1 cellular context compared by ENCODE assay signal in the genomic region with DNA sequence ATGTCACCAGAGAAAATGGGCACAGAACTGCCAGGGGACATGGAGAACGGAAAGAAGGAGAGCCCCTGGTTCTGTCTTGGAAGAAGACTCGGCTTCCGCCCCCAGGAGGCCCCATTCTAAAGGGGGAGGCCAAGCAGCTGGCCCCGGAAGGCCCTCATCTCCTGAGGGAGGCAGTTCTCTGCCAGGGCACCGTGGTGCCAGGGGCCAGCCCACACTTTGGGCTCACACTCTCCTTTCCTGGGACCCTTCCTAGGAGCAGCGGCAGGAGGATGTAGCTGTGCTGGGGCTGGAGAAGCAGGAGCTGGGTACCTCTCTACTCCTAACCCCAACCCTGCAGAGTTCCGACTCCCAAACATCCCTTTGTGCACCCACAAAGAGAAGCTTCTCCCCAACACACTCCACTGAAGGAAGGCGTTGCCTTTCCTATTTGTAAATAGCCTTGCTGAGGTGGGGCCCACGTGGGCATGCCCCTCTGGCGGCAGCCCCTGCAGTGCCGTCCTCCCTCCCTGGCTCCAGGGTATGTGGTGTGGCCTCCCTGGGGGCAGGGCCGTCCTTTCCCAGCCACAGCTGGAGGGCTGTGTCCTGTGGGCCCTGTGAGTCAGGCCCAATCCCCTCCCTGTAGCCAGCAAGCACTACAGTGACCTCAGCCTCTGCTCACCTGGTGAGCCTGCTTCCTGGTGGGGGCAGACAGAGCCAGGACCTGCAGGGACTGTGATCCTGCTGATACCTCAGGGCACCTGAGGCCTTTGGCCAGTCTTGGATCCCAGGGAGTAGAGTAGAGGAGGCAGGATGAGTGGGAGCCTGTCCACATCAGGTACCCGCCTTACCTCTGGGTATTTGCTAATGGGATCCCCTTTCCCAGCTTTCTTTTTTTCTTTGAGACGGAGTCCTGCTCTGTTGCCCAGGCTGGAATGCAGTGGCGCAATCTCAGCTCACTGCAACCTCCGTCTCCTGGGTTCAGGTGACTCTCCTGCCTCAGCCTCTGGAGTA.
TF ChIP-seq lines count a peak whose summit lies in the region.

No MANE protein-coding gene starts in this region.

TF ChIP-seq in HepG2, 621 proteins besides CTCF, POLR2A, EP300 and RAD21 (continued from another document and continues in another):
- TF ChIP-seq ZNF609 (CRISPR knock-in tag; IDR thresholded peaks at IDR 0.05; ENCODE audit: borderline replicate concordance) (peak; percentile 42; the same call in 1 of the 2 replicates), HDAC2 (CRISPR knock-in tag; IDR thresholded peaks at IDR 0.05) (peak; percentile 84), KLF6 (CRISPR knock-in tag; IDR thresholded peaks at IDR 0.05) (no peak), RELA (CRISPR knock-in tag; IDR thresholded peaks at IDR 0.05) (peak; percentile 90), NPAS2 (CRISPR knock-in tag; IDR thresholded peaks at IDR 0.05; ENCODE audit: borderline replicate concordance) (no peak), ZNF703 (CRISPR knock-in tag; IDR thresholded peaks at IDR 0.05; ENCODE audit: borderline replicate concordance) (no peak), HOMEZ (CRISPR knock-in tag; IDR thresholded peaks at IDR 0.05; ENCODE audit: low read depth) (peak; percentile 70; the same call in 1 of the 2 replicates), ATF7 (IDR thresholded peaks at IDR 0.05) (no peak), ATF7 (CRISPR knock-in tag; IDR thresholded peaks at IDR 0.05) (peak; percentile 76), ARID5B (CRISPR knock-in tag; IDR thresholded peaks at IDR 0.05) (peak; percentile 72; the same call in 1 of the 2 replicates), ZNF619 (CRISPR knock-in tag; IDR thresholded peaks at IDR 0.05) (no peak), ZEB1 (IDR thresholded peaks at IDR 0.05; ENCODE audit: insufficient replicate concordance, low read depth) (peak; percentile 94), SETDB1 (CRISPR knock-in tag; IDR thresholded peaks at IDR 0.05; ENCODE audit: borderline replicate concordance) (no peak), BRD4 (CRISPR knock-in tag; IDR thresholded peaks at IDR 0.05) (0 out of 2 replicates have a peak, but pooled peaks have one; percentile 32), ZNF224 (CRISPR knock-in tag; IDR thresholded peaks at IDR 0.05) (no peak), ZNF101 (CRISPR knock-in tag; IDR thresholded peaks at IDR 0.05; ENCODE audit: borderline replicate concordance, low read depth) (no peak), KDM1A (CRISPR knock-in tag; IDR thresholded peaks at IDR 0.05) (no peak), HMG20B (CRISPR knock-in tag; conservative IDR thresholded peaks at IDR 0.05) (no peak), U2AF1 (optimal IDR thresholded peaks at IDR 0.05; ENCODE audit: low read depth, low read length) (no peak), NFYB (CRISPR knock-in tag; IDR thresholded peaks at IDR 0.05) (no peak), MAFG (CRISPR knock-in tag; IDR thresholded peaks at IDR 0.05) (no peak), ZNF788 (CRISPR knock-in tag; IDR thresholded peaks at IDR 0.05; ENCODE audit: borderline replicate concordance) (peak; percentile 81; the same call in 1 of the 2 replicates), ZNF790 (CRISPR knock-in tag; IDR thresholded peaks at IDR 0.05; ENCODE audit: borderline replicate concordance) (0 out of 2 replicates have a peak, but pooled peaks have one; percentile 79), HNRNPL (IDR thresholded peaks at IDR 0.05; ENCODE audit: low read depth, low read length) (peak; percentile 86), ZNF879 (CRISPR knock-in tag; IDR thresholded peaks at IDR 0.05) (no peak), ZNF770 (CRISPR knock-in tag; IDR thresholded peaks at IDR 0.05) (peak; percentile 89), SP2 (CRISPR knock-in tag; IDR thresholded peaks at IDR 0.05) (no peak), ZKSCAN1 (IDR thresholded peaks at IDR 0.05; ENCODE audit: low read length) (no peak), DRAP1 (CRISPR knock-in tag; IDR thresholded peaks at IDR 0.05) (peak; percentile 83), KAT7 (CRISPR knock-in tag; IDR thresholded peaks at IDR 0.05; ENCODE audit: borderline replicate concordance) (no peak), CEBPB (IDR thresholded peaks at IDR 0.05; ENCODE audit: borderline replicate concordance, low read depth, low read length) (peak; percentile 48; the same call in 1 of the 2 replicates), FOSL2 (CRISPR knock-in tag; IDR thresholded peaks at IDR 0.05) (peak; percentile 85), HOXA3 (CRISPR knock-in tag; IDR thresholded peaks at IDR 0.05) (no peak; the same call in 1 of the 2 replicates), MEF2D (CRISPR knock-in tag; IDR thresholded peaks at IDR 0.05) (no peak; the same call in 1 of the 2 replicates), E2F1 (CRISPR knock-in tag; IDR thresholded peaks at IDR 0.05) (no peak), ZSCAN31 (CRISPR knock-in tag; IDR thresholded peaks at IDR 0.05; ENCODE audit: low read depth) (peak; percentile 81; the same call in 1 of the 2 replicates), ZNF232 (CRISPR knock-in tag; IDR thresholded peaks at IDR 0.05; ENCODE audit: borderline replicate concordance) (peak; percentile 49; the same call in 1 of the 2 replicates), MED1 (CRISPR knock-in tag; IDR thresholded peaks at IDR 0.05) (peak; percentile 74), TGIF2 (CRISPR knock-in tag; IDR thresholded peaks at IDR 0.05) (peak; percentile 79; the same call in 1 of the 2 replicates)
- TF ChIP-seq, protein P1, sequence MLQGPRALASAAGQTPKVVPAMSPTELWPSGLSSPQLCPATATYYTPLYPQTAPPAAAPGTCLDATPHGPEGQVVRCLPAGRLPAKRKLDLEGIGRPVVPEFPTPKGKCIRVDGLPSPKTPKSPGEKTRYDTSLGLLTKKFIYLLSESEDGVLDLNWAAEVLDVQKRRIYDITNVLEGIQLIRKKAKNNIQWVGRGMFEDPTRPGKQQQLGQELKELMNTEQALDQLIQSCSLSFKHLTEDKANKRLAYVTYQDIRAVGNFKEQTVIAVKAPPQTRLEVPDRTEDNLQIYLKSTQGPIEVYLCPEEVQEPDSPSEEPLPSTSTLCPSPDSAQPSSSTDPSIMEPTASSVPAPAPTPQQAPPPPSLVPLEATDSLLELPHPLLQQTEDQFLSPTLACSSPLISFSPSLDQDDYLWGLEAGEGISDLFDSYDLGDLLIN (CRISPR knock-in tag; IDR thresholded peaks at IDR 0.05; ENCODE audit: borderline replicate concordance): 0 out of 2 replicates have a peak, but pooled peaks have one; percentile 54
- TF ChIP-seq, protein P2, sequence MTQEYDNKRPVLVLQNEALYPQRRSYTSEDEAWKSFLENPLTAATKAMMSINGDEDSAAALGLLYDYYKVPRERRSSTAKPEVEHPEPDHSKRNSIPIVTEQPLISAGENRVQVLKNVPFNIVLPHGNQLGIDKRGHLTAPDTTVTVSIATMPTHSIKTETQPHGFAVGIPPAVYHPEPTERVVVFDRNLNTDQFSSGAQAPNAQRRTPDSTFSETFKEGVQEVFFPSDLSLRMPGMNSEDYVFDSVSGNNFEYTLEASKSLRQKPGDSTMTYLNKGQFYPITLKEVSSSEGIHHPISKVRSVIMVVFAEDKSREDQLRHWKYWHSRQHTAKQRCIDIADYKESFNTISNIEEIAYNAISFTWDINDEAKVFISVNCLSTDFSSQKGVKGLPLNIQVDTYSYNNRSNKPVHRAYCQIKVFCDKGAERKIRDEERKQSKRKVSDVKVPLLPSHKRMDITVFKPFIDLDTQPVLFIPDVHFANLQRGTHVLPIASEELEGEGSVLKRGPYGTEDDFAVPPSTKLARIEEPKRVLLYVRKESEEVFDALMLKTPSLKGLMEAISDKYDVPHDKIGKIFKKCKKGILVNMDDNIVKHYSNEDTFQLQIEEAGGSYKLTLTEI (CRISPR knock-in tag; conservative IDR thresholded peaks at IDR 0.05): no peak
- TF ChIP-seq, protein P3, sequence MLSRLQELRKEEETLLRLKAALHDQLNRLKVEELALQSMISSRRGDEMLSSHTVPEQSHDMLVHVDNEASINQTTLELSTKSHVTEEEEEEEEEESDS (CRISPR knock-in tag; IDR thresholded peaks at IDR 0.05; ENCODE audit: borderline replicate concordance): no peak
